In the genomic region with DNA sequence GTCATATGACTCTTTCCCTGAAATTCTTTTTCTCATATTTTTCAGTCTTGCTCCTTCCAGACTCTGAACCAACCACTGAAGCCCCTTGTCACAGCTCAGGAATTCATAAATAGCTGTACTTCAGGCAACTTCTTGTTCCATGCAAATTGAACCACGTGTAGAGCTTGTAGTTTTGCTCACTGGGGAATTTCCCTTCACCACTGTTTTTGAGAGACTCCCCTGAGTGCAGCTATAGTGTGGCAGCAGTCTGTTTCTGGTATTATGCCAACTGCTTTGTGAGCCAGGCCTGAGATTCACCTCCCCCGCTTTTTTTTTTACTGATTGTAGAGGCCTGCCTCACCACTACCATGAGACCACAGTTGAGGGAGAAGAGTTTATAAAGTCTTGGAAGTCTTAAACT, we compare ENCODE assay signal across 10 cellular contexts.
A peak's percentile ranks its signal among the peaks of the same experiment; 100 is the strongest.
DNase-seq lines count a peak whose midpoint lies in the region; ATAC-seq and TF ChIP-seq lines count a peak whose summit lies in the region.
"Had no signal": no experiment of that assay in that cellular context is flagged by ENCODE, and none has a peak within 500 bp of the region (broad histone marks: within the 10 kb centered on the region; RNA-seq: fewer than 3 reads in every experiment).

No MANE protein-coding gene starts in this region.

- no peaks in the 10 kb centered on the region for H3K4me1 ChIP-seq in Peyer's patch
- no peaks in the 10 kb centered on the region for H3K4me1 ChIP-seq in testis

- TF ChIP-seq POLR2A in Peyer's patch (IDR thresholded peaks at IDR 0.05) (no peak), testis (IDR thresholded peaks at IDR 0.05) (no peak)

- no peaks in the 10 kb centered on the region for H3K36me3 ChIP-seq in Peyer's patch
- no peaks in the 10 kb centered on the region for H3K36me3 ChIP-seq in testis (ENCODE audit: low read depth, missing control alignments)
- H3K36me3 ChIP-seq: suprapubic skin had no signal

- H3K27ac ChIP-seq in epithelial cell of prostate (no peak overlapping the region), Peyer's patch (no peak overlapping the region), testis (no peak overlapping the region)
- H3K27ac ChIP-seq: suprapubic skin had no signal

- CTCF ChIA-PET in HEK293T (lab: Yijun Ruan, JAX): no interaction called here

- H3K27me3 ChIP-seq in Peyer's patch: no peaks in the 10 kb centered on the region
- no peaks in the 10 kb centered on the region for H3K27me3 ChIP-seq in testis
- H3K27me3 ChIP-seq: suprapubic skin had no signal

- ATAC-seq in GM21515 (IDR thresholded peaks at IDR 0.05; ENCODE audit: unreplicated experiment) (peak; percentile 84), HG03457 (IDR thresholded peaks at IDR 0.05; ENCODE audit: unreplicated experiment) (peak; percentile 78)

- POLR2A ChIA-PET in HEK293T (lab: Yijun Ruan, JAX): no interaction called here

- 55 to 59% methylated on average over 2 of the region's 2 CpGs for WGBS in testis, 2 donors

- DNase-seq in GM12864 (ENCODE audit: low read depth) (peak; percentile 33), epithelial cell of prostate (ENCODE audit: low read depth, low spot score) (peak; percentile 10), Peyer's patch (no peak), testis (no peak), HEK293T (ENCODE audit: extremely low spot score) (no peak)
- no peak for DNase-seq in activated naive CD4-positive, alpha-beta T cell treated with Interleukin-2 at 50 U/mL for 16 hours
- DNase-seq: H9 had no signal

- intact Hi-C loops in testis (cut with DNase I; ENCODE audit: low total_unique reads): no loop called here

- H3K9me3 ChIP-seq in Peyer's patch (no peaks in the 10 kb centered on the region), testis (no peaks in the 10 kb centered on the region)
- H3K9me3 ChIP-seq: suprapubic skin had no signal

- TF ChIP-seq CTCF in GM12864 (IDR thresholded peaks at IDR 0.05; ENCODE audit: low read depth, low read length, missing control alignments) (no peak), Peyer's patch (IDR thresholded peaks at IDR 0.05) (no peak), testis (IDR thresholded peaks at IDR 0.05) (no peak)

- H3K4me3 ChIP-seq in GM12864 (ENCODE audit: low read depth, low read length) (no peak overlapping the region), Peyer's patch (no peak overlapping the region), testis (no peak overlapping the region)
- H3K4me3 ChIP-seq: suprapubic skin had no signal

TF ChIP-seq in HEK293T, 16 proteins besides CTCF, POLR2A, EP300 and RAD21:
- TF ChIP-seq FOXM1 (IDR thresholded peaks at IDR 0.05; ENCODE audit: borderline replicate concordance) (no peak), L3MBTL2 (conservative IDR thresholded peaks at IDR 0.05) (no peak), FOXA1 (IDR thresholded peaks at IDR 0.05) (no peak), LEF1 (IDR thresholded peaks at IDR 0.05; ENCODE audit: borderline replicate concordance) (no peak), SP1 (IDR thresholded peaks at IDR 0.05) (no peak), ARNT (IDR thresholded peaks at IDR 0.05) (no peak), TARDBP (IDR thresholded peaks at IDR 0.05) (no peak), HDGF (IDR thresholded peaks at IDR 0.05; ENCODE audit: borderline replicate concordance) (no peak), FOXK2 (IDR thresholded peaks at IDR 0.05) (no peak), BHLHE40 (IDR thresholded peaks at IDR 0.05; ENCODE audit: borderline replicate concordance) (no peak), NFRKB (IDR thresholded peaks at IDR 0.05) (no peak)
- TF ChIP-seq, protein P1, sequence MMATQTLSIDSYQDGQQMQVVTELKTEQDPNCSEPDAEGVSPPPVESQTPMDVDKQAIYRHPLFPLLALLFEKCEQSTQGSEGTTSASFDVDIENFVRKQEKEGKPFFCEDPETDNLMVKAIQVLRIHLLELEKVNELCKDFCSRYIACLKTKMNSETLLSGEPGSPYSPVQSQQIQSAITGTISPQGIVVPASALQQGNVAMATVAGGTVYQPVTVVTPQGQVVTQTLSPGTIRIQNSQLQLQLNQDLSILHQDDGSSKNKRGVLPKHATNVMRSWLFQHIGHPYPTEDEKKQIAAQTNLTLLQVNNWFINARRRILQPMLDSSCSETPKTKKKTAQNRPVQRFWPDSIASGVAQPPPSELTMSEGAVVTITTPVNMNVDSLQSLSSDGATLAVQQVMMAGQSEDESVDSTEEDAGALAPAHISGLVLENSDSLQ (IDR thresholded peaks at IDR 0.05): no peak

Comparison
In these comparisons a context has a peak if more than half of its experiments do, and no peak if none do; other contexts are left out.
1. DNase-seq: peak in GM12864 (single experiment) and epithelial cell of prostate (single experiment); none in Peyer's patch (0 of 3), testis (single experiment), activated naive CD4-positive, alpha-beta T cell treated with Interleukin-2 at 50 U/mL for 16 hours (single experiment) and HEK293T (single experiment).